Comparison of ENCODE assay signal across 2 cellular contexts in genomic region chr5:140883373-140883772, GRCh38.
A peak's percentile ranks its signal among the peaks of the same experiment; 100 is the strongest.
TF ChIP-seq lines count a peak whose summit lies in the region.

No MANE protein-coding gene starts in this region.

TF ChIP-seq in HCT116, 20 proteins besides CTCF, POLR2A, EP300 and RAD21:
- TF ChIP-seq POLR2AphosphoS5 (IDR thresholded peaks at IDR 0.05; ENCODE audit: low read depth, low read length) (no peak), ATF3 (IDR thresholded peaks at IDR 0.05) (no peak), CBX3 (IDR thresholded peaks at IDR 0.05; ENCODE audit: low read depth) (no peak), EZH2 (IDR thresholded peaks at IDR 0.05) (no peak), EGR1 (IDR thresholded peaks at IDR 0.05; ENCODE audit: low read depth) (no peak), REST (IDR thresholded peaks at IDR 0.05; ENCODE audit: low read depth) (peak; percentile 38)
TF ChIP-seq in HCT116: peak in this region for 1.

TF ChIP-seq in H1, 55 proteins besides CTCF, POLR2A, EP300 and RAD21:
- TF ChIP-seq CBX5 (IDR thresholded peaks at IDR 0.05; ENCODE audit: low read depth, low read length) (no peak), SAP30 (IDR thresholded peaks at IDR 0.05; ENCODE audit: insufficient read depth, insufficient replicate concordance, low read length) (no peak), NRF1 (IDR thresholded peaks at IDR 0.05; ENCODE audit: low read depth, low read length) (no peak), CHD7 (IDR thresholded peaks at IDR 0.05; ENCODE audit: insufficient replicate concordance, low read length) (no peak), RBBP5 (IDR thresholded peaks at IDR 0.05; ENCODE audit: borderline replicate concordance, low read depth, low read length) (no peak), YY1 (IDR thresholded peaks at IDR 0.05; ENCODE audit: low read depth, low read length) (no peak), KDM1A (IDR thresholded peaks at IDR 0.05; ENCODE audit: borderline replicate concordance, low read length) (no peak), CHD1 (IDR thresholded peaks at IDR 0.05; ENCODE audit: low read depth, low read length) (no peak), RXRA (IDR thresholded peaks at IDR 0.05; ENCODE audit: insufficient read depth, low read depth, low read length) (no peak), CHD2 (IDR thresholded peaks at IDR 0.05; ENCODE audit: low read length) (no peak), TAF7 (optimal IDR thresholded peaks at IDR 0.05; ENCODE audit: borderline replicate concordance, low read depth, low read length) (no peak), SUZ12 (IDR thresholded peaks at IDR 0.05; ENCODE audit: low read length) (no peak), NANOG (IDR thresholded peaks at IDR 0.05; ENCODE audit: insufficient read depth, low read depth, low read length, poor library complexity, severe bottlenecking) (no peak), ATF3 (IDR thresholded peaks at IDR 0.05; ENCODE audit: insufficient read depth, low read depth, low read length) (no peak), E2F6 (IDR thresholded peaks at IDR 0.05) (no peak), KDM5A (IDR thresholded peaks at IDR 0.05; ENCODE audit: low read length) (no peak)
